8 cellular contexts compared by ENCODE assay signal in genomic region chr18:21914739-21915319, GRCh38.
DNase-seq lines count a peak whose midpoint lies in the region; ATAC-seq and TF ChIP-seq lines count a peak whose summit lies in the region.

No MANE protein-coding gene starts in this region.

- DNase-seq in DMS53 treated with DMSO at 0.1 percent for 48 hours (lab: John Stamatoyannopoulos, UW; ENCODE audit: unreplicated experiment): peak; percentile 20
- DNase-seq in KBM-7: peak; percentile 37
- DNase-seq in kidney epithelial cell (ENCODE audit: low read depth): no peak
- DNase-seq in NCI-H510A (lab: John Stamatoyannopoulos, UW): no peak
- no peak for DNase-seq in NCI-H345 (lab: John Stamatoyannopoulos, UW)
- no peak for DNase-seq in stimulated activated CD4-positive, alpha-beta T cell treated with anti-CD3 and anti-CD28 coated beads, Interleukin-4, amount 100 ng/mL, for 4 hours

- ATAC-seq in GM18502 (IDR thresholded peaks at IDR 0.05; ENCODE audit: poor library complexity, unreplicated experiment): no peak

- TF ChIP-seq CTCF in WI38 (IDR thresholded peaks at IDR 0.05; ENCODE audit: low read depth, low read length): peak; percentile 38
- TF ChIP-seq CTCF in kidney epithelial cell (IDR thresholded peaks at IDR 0.05; ENCODE audit: insufficient read depth, low read length, poor library complexity, severe bottlenecking): peak; percentile 62

- in situ Hi-C loops in KBM-7 (cut with MboI; ENCODE audit: low pct_unique_long_range_greater_than_20kb, low sequenced_read_pairs): no loop called here

- H3K4me3 ChIP-seq in WI38 (ENCODE audit: low read depth, low read length) (no peak overlapping the region), kidney epithelial cell (ENCODE audit: low read depth, low read length) (no peak overlapping the region)

- H3K36me3 ChIP-seq in kidney epithelial cell (ENCODE audit: control insufficient read depth, insufficient read depth, low read length): no peaks in the 10 kb centered on the region

- H3K27me3 ChIP-seq in kidney epithelial cell (ENCODE audit: control insufficient read depth, insufficient read depth, low read length): no peaks in the 10 kb centered on the region

Comparison
In these comparisons a context has a peak if more than half of its experiments do, and no peak if none do; other contexts are left out.
1. DNase-seq: peak in DMS53 treated with DMSO at 0.1 percent for 48 hours (single experiment) and KBM-7 (single experiment); none in kidney epithelial cell (single experiment), NCI-H510A (single experiment), NCI-H345 (single experiment) and stimulated activated CD4-positive, alpha-beta T cell treated with anti-CD3 and anti-CD28 coated beads, Interleukin-4, amount 100 ng/mL, for 4 hours (0 of 2).